Comparison of ENCODE assay signal across 9 cellular contexts in the genomic region with DNA sequence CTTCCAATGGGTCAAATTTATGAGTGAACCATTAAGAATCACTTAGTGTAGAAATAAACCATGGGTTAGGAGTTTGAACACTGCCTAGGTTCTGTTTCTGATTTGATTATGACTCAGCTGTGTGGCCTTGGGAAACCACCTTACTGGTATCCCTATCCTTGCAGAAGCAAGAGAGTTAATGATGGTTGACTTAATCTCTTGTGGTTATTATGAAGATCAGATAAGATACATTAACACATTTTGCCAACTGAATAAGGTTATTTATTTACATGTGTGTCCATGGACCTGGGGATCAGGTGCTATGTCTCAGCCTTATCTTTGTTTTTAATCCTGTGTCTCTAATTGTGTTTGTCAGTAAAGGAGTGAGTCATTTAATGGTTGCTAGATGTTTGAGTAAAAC.
DNase-seq lines count a peak whose midpoint lies in the region; TF ChIP-seq lines count a peak whose summit lies in the region.
"Had no signal": no experiment of that assay in that cellular context is flagged by ENCODE, and none has a peak within 500 bp of the region (broad histone marks: within the 10 kb centered on the region; RNA-seq: fewer than 3 reads in every experiment).

No MANE protein-coding gene starts in this region.

- H3K9me3 Mint-ChIP-seq in nephron progenitor cell = no peaks in the 10 kb centered on the region

- TF ChIP-seq CTCF in GM20000 (IDR thresholded peaks at IDR 0.05; ENCODE audit: extremely low read depth, missing control alignments) (no peak), astrocyte of the cerebellum (IDR thresholded peaks at IDR 0.05; ENCODE audit: low read depth, low read length, missing control alignments) (no peak), nephron progenitor cell (IDR thresholded peaks at IDR 0.05) (no peak)

- H3K4me3 ChIP-seq in astrocyte of the cerebellum (ENCODE audit: low read depth, low read length) = no peak overlapping the region
- H3K4me3 ChIP-seq: SJSA1 had no signal

- DNase-seq in EH (ENCODE audit: low read depth) (peak; percentile 68), GM20000 (ENCODE audit: low spot score) (peak; percentile 56), HPDE6-E6E7 (ENCODE audit: extremely low spot score) (peak; percentile 29), astrocyte of the cerebellum (ENCODE audit: low read depth) (peak; percentile 57), SKM-1 (lab: John Stamatoyannopoulos, UW; ENCODE audit: unreplicated experiment) (no peak), nephron progenitor cell (no peak)
- DNase-seq in stimulated activated CD4-positive, alpha-beta T cell treated with anti-CD3 and anti-CD28 coated beads, Interleukin-2, amount 100 ng/mL, for 24 hours = peak; percentile 14 to 36
- no peak for DNase-seq in effector CD8-positive, alpha-beta T cell (lab: John Stamatoyannopoulos, UW)

- no peak overlapping the region for H3K27ac Mint-ChIP-seq in nephron progenitor cell

- peaks cover 42% of the 10 kb centered on the region for H3K36me3 Mint-ChIP-seq in nephron progenitor cell (ENCODE audit: low read depth)

- no peaks in the 10 kb centered on the region for H3K27me3 Mint-ChIP-seq in nephron progenitor cell (ENCODE audit: low read depth, poor library complexity)

- in situ Hi-C loops in astrocyte of the cerebellum (cut with HindIII; ENCODE audit: low sequenced_read_pairs) = no loop called here

- no peak overlapping the region for H3K4me3 Mint-ChIP-seq in nephron progenitor cell

- peaks cover 14% of the 10 kb centered on the region for H3K4me1 Mint-ChIP-seq in nephron progenitor cell

Comparison
In these comparisons a context has a peak if more than half of its experiments do, and no peak if none do; other contexts are left out.
1. DNase-seq: peak in EH (single experiment), GM20000 (single experiment), HPDE6-E6E7 (single experiment), astrocyte of the cerebellum (single experiment) and stimulated activated CD4-positive, alpha-beta T cell treated with anti-CD3 and anti-CD28 coated beads, Interleukin-2, amount 100 ng/mL, for 24 hours (2 of 2); none in SKM-1 (single experiment), effector CD8-positive, alpha-beta T cell (single experiment) and nephron progenitor cell (single experiment).